In the genomic region with DNA sequence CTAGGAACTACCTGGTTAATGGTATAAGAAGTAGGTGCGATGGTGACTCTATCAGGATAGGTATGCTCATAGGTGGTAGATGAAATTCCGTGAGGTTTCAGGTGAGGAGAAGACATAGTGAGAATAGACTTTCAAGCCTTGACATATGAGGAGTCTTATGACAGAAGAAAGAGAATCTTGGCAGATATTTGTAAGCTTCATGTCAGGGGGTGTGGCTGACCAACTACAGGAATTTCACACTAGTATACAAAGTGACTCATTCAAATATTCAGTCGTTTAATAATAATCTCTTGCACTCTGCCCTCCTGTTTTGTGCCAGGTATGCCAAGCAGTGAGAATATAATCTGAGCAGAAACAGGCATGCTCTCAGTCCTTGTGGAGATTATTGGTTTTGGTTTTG, we compare ENCODE assay signal across 23 cellular contexts. TPM values are rescaled to one million over a fixed set of nuclear protein-coding genes. Genes with fewer than 3 reads are reported as not detected.
A peak's percentile ranks its signal among the peaks of the same experiment; 100 is the strongest.
DNase-seq lines count a peak whose midpoint lies in the region; ATAC-seq and TF ChIP-seq lines count a peak whose summit lies in the region.
"Had no signal": no experiment of that assay in that cellular context is flagged by ENCODE, and none has a peak within 500 bp of the region (broad histone marks: within the 10 kb centered on the region; RNA-seq: fewer than 3 reads in every experiment).

No MANE protein-coding gene starts in this region.

- H3K4me1 ChIP-seq in breast epithelium, result no peaks in the 10 kb centered on the region
- H3K4me1 ChIP-seq: sigmoid colon, suprapubic skin had no signal

- no peak overlapping the region for H3K27ac Mint-ChIP-seq in MCF 10A (ENCODE audit: low read depth, unreplicated experiment)
- H3K27ac Mint-ChIP-seq: activated naive CD8-positive, alpha-beta T cell treated with anti-CD3 and anti-CD28 coated beads for 36 hours; CD4-positive, alpha-beta memory T cell; progenitor cell of endocrine pancreas; stimulated activated naive B cell treated with anti-CD40 and anti-IgM and Interleukin-4, amounts not matched to agents 10 μg/mL and 1 μg/mL and 100 μg/mL, for 72 hours; T-cell had no signal

- peaks cover 15% of the 10 kb centered on the region for H3K9me3 Mint-ChIP-seq in MCF 10A (ENCODE audit: unreplicated experiment)

- POLR2A ChIA-PET in MCF 10A (lab: Yijun Ruan, JAX), result interaction anchor here (1.5 kb wide), 1 partner anchor 20 kb away, joined by 4 read pairs; no protein-coding TSS in a partner anchor

- H3K4me3 ChIP-seq in breast epithelium, result no peak overlapping the region
- H3K4me3 ChIP-seq in foreskin fibroblast (ENCODE audit: low read depth in 1 of 2, low read length in 2 of 2), result no peak overlapping the region
- H3K4me3 ChIP-seq: sigmoid colon, suprapubic skin had no signal

- intact Hi-C loops in MCF 10A (cut with micrococcal nuclease) (no loop called here), breast epithelium (cut with DNase I; ENCODE audit: low total_unique reads) (no loop called here)

- no peak overlapping the region for H3K4me3 Mint-ChIP-seq in MCF 10A (ENCODE audit: unreplicated experiment)
- H3K4me3 Mint-ChIP-seq: activated naive CD8-positive, alpha-beta T cell treated with anti-CD3 and anti-CD28 coated beads for 36 hours; stimulated activated naive B cell treated with anti-CD40 and anti-IgM and Interleukin-4, amounts not matched to agents 10 μg/mL and 1 μg/mL and 100 μg/mL, for 72 hours; T-cell had no signal

- CTCF ChIA-PET in MCF 10A (lab: Yijun Ruan, JAX), result no interaction called here

- peak; percentile 28 for DNase-seq in MCF 10A (ENCODE audit: unreplicated experiment)
- DNase-seq in breast epithelium (ENCODE audit: low spot score in 2 of 2), result no peak
- DNase-seq in astrocyte of the hippocampus (ENCODE audit: low read depth, low spot score), result peak; percentile 1
- peak; percentile 4 to 20 for DNase-seq in foreskin fibroblast
- DNase-seq in activated CD8-positive, alpha-beta memory T cell treated with anti-CD3 and anti-CD28 coated beads, Interleukin-2, amount 50 U/mL, for 4 hours, result no peak
- DNase-seq in NCI-H146 treated with DMSO at 0.1 percent for 48 hours (lab: John Stamatoyannopoulos, UW; ENCODE audit: unreplicated experiment), result no peak
- DNase-seq: 8988T; activated CD4-positive, alpha-beta T cell treated with anti-CD3 and anti-CD28 coated beads, Interleukin-2, amount 50 U/mL, for 48 hours; activated effector memory CD4-positive, alpha-beta T cell treated with anti-CD3 and anti-CD28 coated beads, Interleukin-2, amount 50 U/mL, for 16 hours; activated naive CD8-positive, alpha-beta T cell treated with anti-CD3 and anti-CD28 coated beads for 36 hours; CD4-positive, alpha-beta memory T cell; foreskin melanocyte; left cardiac atrium; NCI-H1417 treated with DMSO at 0.1 percent for 48 hours; NCI-H774; sigmoid colon; stimulated activated CD4-positive, alpha-beta T cell treated with anti-CD3 and anti-CD28 coated beads, Interleukin-15, amount 100 ng/mL, for 24 hours; stimulated activated naive B cell treated with anti-CD40 and anti-IgM and Interleukin-4, amounts not matched to agents 10 μg/mL and 1 μg/mL and 100 μg/mL, for 72 hours; T-cell had no signal

- H3K36me3 Mint-ChIP-seq in MCF 10A (ENCODE audit: insufficient read depth, unreplicated experiment), result peaks cover 72% of the 10 kb centered on the region

- H3K27ac ChIP-seq in breast epithelium, result no peak overlapping the region
- H3K27ac ChIP-seq: sigmoid colon, suprapubic skin had no signal

- ATAC-seq in HG02852 (IDR thresholded peaks at IDR 0.05; ENCODE audit: unreplicated experiment) (no peak), GM19395 (IDR thresholded peaks at IDR 0.05; ENCODE audit: unreplicated experiment) (no peak)
- ATAC-seq: left cardiac atrium; stimulated activated naive B cell treated with anti-CD40 and anti-IgM and Interleukin-4, amounts not matched to agents 10 μg/mL and 1 μg/mL and 100 μg/mL, for 72 hours; T-cell had no signal

- peaks cover 10 to 13% of the 10 kb centered on the region in 2 donors for H3K9me3 ChIP-seq in breast epithelium

- TF ChIP-seq CTCF in MCF 10A (IDR thresholded peaks at IDR 0.05; ENCODE audit: unreplicated experiment) (no peak), breast epithelium (IDR thresholded peaks at IDR 0.05) (no peak), foreskin fibroblast (IDR thresholded peaks at IDR 0.05; ENCODE audit: low read depth, low read length) (no peak)

- H3K27me3 ChIP-seq in breast epithelium, result no peaks in the 10 kb centered on the region
- H3K27me3 ChIP-seq: sigmoid colon, suprapubic skin had no signal

- H3K27me3 Mint-ChIP-seq in MCF 10A (ENCODE audit: insufficient read depth, unreplicated experiment), result no peaks in the 10 kb centered on the region
- H3K27me3 Mint-ChIP-seq: activated naive CD8-positive, alpha-beta T cell treated with anti-CD3 and anti-CD28 coated beads for 36 hours; CD4-positive, alpha-beta memory T cell; progenitor cell of endocrine pancreas; stimulated activated naive B cell treated with anti-CD40 and anti-IgM and Interleukin-4, amounts not matched to agents 10 μg/mL and 1 μg/mL and 100 μg/mL, for 72 hours; T-cell had no signal

- H3K4me1 Mint-ChIP-seq in MCF 10A (ENCODE audit: insufficient read depth, unreplicated experiment), result peaks cover 9% of the 10 kb centered on the region
- H3K4me1 Mint-ChIP-seq: activated naive CD8-positive, alpha-beta T cell treated with anti-CD3 and anti-CD28 coated beads for 36 hours; stimulated activated naive B cell treated with anti-CD40 and anti-IgM and Interleukin-4, amounts not matched to agents 10 μg/mL and 1 μg/mL and 100 μg/mL, for 72 hours; T-cell had no signal

- TF ChIP-seq POLR2A in breast epithelium (IDR thresholded peaks at IDR 0.05), result no peak

- BruUV-seq in MCF 10A (replicated peaks; lab: Mats Ljungman, UMichigan), result no TSS peak

- peaks cover 5% of the 10 kb centered on the region for H3K36me3 ChIP-seq in breast epithelium

RNA-seq across cellular contexts. Expression of a gene that starts 22.8 kb away (rescaled TPM):
- total RNA-seq in MCF 10A (2022) (23.7 and 28.3 TPM in 2 replicates), breast epithelium (10 to 100 TPM; 25.4 to 53.4 (median 46.2) TPM)

Comparison
In these comparisons a context has a peak if more than half of its experiments do, and no peak if none do; other contexts are left out.
1. DNase-seq: peak in MCF 10A (single experiment), astrocyte of the hippocampus (single experiment) and foreskin fibroblast (2 of 2); none in breast epithelium (0 of 2), activated CD8-positive, alpha-beta memory T cell treated with anti-CD3 and anti-CD28 coated beads, Interleukin-2, amount 50 U/mL, for 4 hours (single experiment) and NCI-H146 treated with DMSO at 0.1 percent for 48 hours (single experiment).